7 cellular contexts compared by ENCODE assay signal in genomic region chr12:100200450-100201181, GRCh38. TPM values are rescaled to one million over a fixed set of nuclear protein-coding genes. Genes with fewer than 3 reads are reported as not detected.
DNase-seq lines count a peak whose midpoint lies in the region; ATAC-seq and FAIRE-seq lines count a peak whose summit lies in the region.

Gene ACTR6, plus strand, starts transcription at chr12:100200815. Its CDS starts 37 bp downstream, at chr12:100200852.

- FAIRE-seq in GM18507 (lab: Jason Lieb, UNC): peak; percentile 94

- DNase-seq in GM18507 (ENCODE audit: extremely low spot score, insufficient read length, low read depth): peak; percentile 77
- DNase-seq in NCI-H2029 treated with DMSO at 0.1 percent for 48 hours (lab: John Stamatoyannopoulos, UW): peak; percentile 94
- peak; percentile 99 for DNase-seq in T-helper 9 cell
- DNase-seq in astrocyte of the hippocampus (ENCODE audit: low read depth, low spot score): peak; percentile 98
- DNase-seq in hypothalamus (lab: John Stamatoyannopoulos, UW): peak in 50 of 51 donors; percentile 24 to 94 (median 82)
- peak; percentile 97 for DNase-seq in sciatic nerve (ENCODE audit: low spot score)

- ATAC-seq in HG02981 (IDR thresholded peaks at IDR 0.05; ENCODE audit: unreplicated experiment) (peak; percentile 92), sciatic nerve (peak; percentile 99)

- intact Hi-C loops in sciatic nerve (cut with DNase I): no loop called here

RNA-seq across cellular contexts. Expression of gene ACTR6, which starts in this region (rescaled TPM):
- 32.3 TPM for total RNA-seq in sciatic nerve

Comparison
In these comparisons a context has a peak if more than half of its experiments do, and no peak if none do; other contexts are left out.
1. Peak in every context shown above with its lines: DNase-seq and ATAC-seq.